Comparison of ENCODE assay signal across 8 cellular contexts in genomic region chr17:385195-385835, GRCh38. TPM values are rescaled to one million over a fixed set of nuclear protein-coding genes. Genes with fewer than 3 reads are reported as not detected.
DNase-seq lines count a peak whose midpoint lies in the region; FAIRE-seq and TF ChIP-seq lines count a peak whose summit lies in the region.

No MANE protein-coding gene starts in this region.

- TF ChIP-seq POLR2A in H54 (IDR thresholded peaks at IDR 0.05; ENCODE audit: low read depth, low read length) = no peak

- peaks cover 11 to 17% (median 13%) of the 10 kb centered on the region in 3 donors for H3K27me3 Mint-ChIP-seq in immature natural killer cell (ENCODE audit: low read depth in 3 of 3)

- FAIRE-seq in RCC 7860 (lab: Jason Lieb, UNC) (no peak), H54 (lab: Jason Lieb, UNC) (no peak)

- H3K4me3 Mint-ChIP-seq in immature natural killer cell = peak overlapping the region; percentile 56 to 73 (median 66)

- peaks cover 0 to 3% (median 3%) of the 10 kb centered on the region in 3 donors for H3K36me3 Mint-ChIP-seq in immature natural killer cell

- peak; percentile 33 for DNase-seq in ELF-1 (ENCODE audit: low read depth, low spot score)
- peak; percentile 44 for DNase-seq in NCI-H226
- DNase-seq in astrocyte of the hippocampus (ENCODE audit: low read depth, low spot score) = peak; percentile 35
- peak in 1 of 3 donors; percentile 23 for DNase-seq in immature natural killer cell
- peak; percentile 4 for DNase-seq in stimulated activated naive CD4-positive, alpha-beta T cell treated with Interleukin-2 at 50 U/mL for 16 hours (lab: John Stamatoyannopoulos, UW)
- DNase-seq in HPDE6-E6E7 (ENCODE audit: extremely low spot score) = no peak
- DNase-seq in RCC 7860 (ENCODE audit: low spot score) = no peak
- no peak for DNase-seq in H54 (ENCODE audit: insufficient read length, low spot score)

- H3K27ac Mint-ChIP-seq in immature natural killer cell = no peak overlapping the region

- no peaks in the 10 kb centered on the region for H3K9me3 Mint-ChIP-seq in immature natural killer cell

- peaks cover 16 to 20% of the 10 kb centered on the region in 2 donors for H3K4me1 Mint-ChIP-seq in immature natural killer cell

RNA-seq across cellular contexts. Expression of gene RPH3AL, which starts 32.7 kb away (rescaled TPM):
- polyA plus RNA-seq in immature natural killer cell = 10 to 100 TPM in 1 of 3 donors, 1 to 10 TPM in 2; 4.2 to 10.3 (median 4.5) TPM

Comparison
In these comparisons a context has a peak if more than half of its experiments do, and no peak if none do; other contexts are left out.
1. DNase-seq: peak in ELF-1 (single experiment), NCI-H226 (single experiment), astrocyte of the hippocampus (single experiment) and stimulated activated naive CD4-positive, alpha-beta T cell treated with Interleukin-2 at 50 U/mL for 16 hours (single experiment); none in HPDE6-E6E7 (single experiment), RCC 7860 (single experiment) and H54 (single experiment).